ENCODE assay signal across 8 cellular contexts in the genomic region with DNA sequence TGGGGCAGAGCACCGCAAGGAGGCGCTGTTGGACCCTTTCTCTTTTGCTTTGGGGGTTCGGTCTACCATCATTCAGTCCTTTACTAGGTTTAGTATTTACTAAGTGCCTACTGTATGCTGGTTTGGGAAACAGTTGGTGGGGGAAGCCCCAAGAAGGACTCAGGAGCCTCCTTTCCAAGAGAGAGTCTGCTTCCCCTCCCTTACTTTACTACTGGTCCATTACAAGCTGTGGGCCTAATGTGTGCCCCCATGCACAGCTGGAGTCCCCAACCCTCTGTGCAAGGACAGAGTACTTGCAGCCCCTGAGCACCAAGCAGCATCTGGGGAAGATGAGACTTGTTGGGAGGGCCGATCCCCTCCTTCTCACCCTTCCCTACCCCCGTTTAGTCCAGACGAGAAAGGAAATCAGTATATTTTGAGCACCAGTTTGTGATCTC. TPM values are rescaled to one million over a fixed set of nuclear protein-coding genes. Genes with fewer than 3 reads are reported as not detected.
DNase-seq lines count a peak whose midpoint lies in the region; ATAC-seq and TF ChIP-seq lines count a peak whose summit lies in the region.

No MANE protein-coding gene starts in this region.

- peak overlapping the region; percentile 60 to 81 for H3K4me3 ChIP-seq in prostate gland

- H3K36me3 ChIP-seq in prostate gland = no peaks in the 10 kb centered on the region

- TF ChIP-seq POLR2A in prostate gland (IDR thresholded peaks at IDR 0.05) = no peak

- H3K27ac ChIP-seq in foreskin keratinocyte (no peak overlapping the region), prostate gland (peak overlapping the region; percentile 83 to 85)

- H3K4me1 ChIP-seq in foreskin keratinocyte (peaks cover 9% of the 10 kb centered on the region), prostate gland (replicated peaks) (peaks cover 4% of the 10 kb centered on the region)

- peak; percentile 93 for TF ChIP-seq CTCF in foreskin keratinocyte (conservative IDR thresholded peaks at IDR 0.05)
- peak in 3 of 4 experiments; percentile 2 to 90 (median 67) for TF ChIP-seq CTCF in prostate gland (IDR thresholded peaks at IDR 0.05)

- no peaks in the 10 kb centered on the region for H3K27me3 ChIP-seq in foreskin keratinocyte
- H3K27me3 ChIP-seq in prostate gland (replicated peaks; ENCODE audit: insufficient read depth) = no peaks in the 10 kb centered on the region

- no peaks in the 10 kb centered on the region for H3K9me3 ChIP-seq in prostate gland

- peak; percentile 57 for DNase-seq in NCI-H2196 treated with DMSO at 0.1 percent for 48 hours (lab: John Stamatoyannopoulos, UW; ENCODE audit: unreplicated experiment)
- DNase-seq in activated T-cell treated with anti-CD3 and anti-CD28 coated beads, Interleukin-2, amount 50 U/mL, for 1 hour = peak; percentile 92
- DNase-seq in foreskin keratinocyte = peak; percentile 37 to 67
- no peak for DNase-seq in prostate gland (ENCODE audit: low spot score)
- no peak for DNase-seq in NCI-H2081 treated with DMSO at 0.1 percent for 48 hours (lab: John Stamatoyannopoulos, UW)
- no peak for DNase-seq in HPDE6-E6E7 (ENCODE audit: extremely low spot score)

- intact Hi-C loops in prostate gland (cut with DNase I) = loop anchor here (2.0 kb wide), 2 partner anchors 30 to 72 kb away; no protein-coding TSS in a partner anchor

- peak; percentile 12 for ATAC-seq in GM18498 (IDR thresholded peaks at IDR 0.05; ENCODE audit: unreplicated experiment)
- ATAC-seq in HG02610 (IDR thresholded peaks at IDR 0.05; ENCODE audit: unreplicated experiment) = peak; percentile 3
- no peak for ATAC-seq in foreskin keratinocyte

- WGBS in prostate gland = 26% methylated on average over 6 of the region's 6 CpGs

RNA-seq across cellular contexts. Expression of a gene that starts 0.9 kb away (rescaled TPM):
- total RNA-seq in foreskin keratinocyte = 96.0 and 108 TPM in 2 replicates
- polyA plus RNA-seq in foreskin keratinocyte = 111 and 135 TPM in 2 replicates
- total RNA-seq in prostate gland = 10 to 100 TPM; 42.3 to 44.6 TPM

RNA-seq across cellular contexts. Expression of a gene that starts 29.1 kb away (rescaled TPM):
- total RNA-seq in foreskin keratinocyte = 13.0 and 14.1 TPM in 2 replicates
- 21.7 and 23.2 TPM in 2 replicates for polyA plus RNA-seq in foreskin keratinocyte
- 100 to 1,000 TPM in 1 of 2 donors, 10 to 100 TPM in 1; 88.7 to 205 TPM for total RNA-seq in prostate gland

RNA-seq across cellular contexts. Expression of a gene that starts 31.0 kb away (rescaled TPM):
- total RNA-seq in foreskin keratinocyte = not detected in 2 replicates
- polyA plus RNA-seq in foreskin keratinocyte = not detected in 2 replicates
- 1 to 10 TPM in 1 of 2 donors, not detected in 1; 1.4 TPM for total RNA-seq in prostate gland

RNA-seq across cellular contexts. Expression of a gene that starts 37.8 kb away (rescaled TPM):
- total RNA-seq in foreskin keratinocyte = 42.2 and 88.5 TPM in 2 replicates
- 120 and 195 TPM in 2 replicates for polyA plus RNA-seq in foreskin keratinocyte
- 10 to 100 TPM; 35.2 to 44.3 TPM for total RNA-seq in prostate gland

RNA-seq across cellular contexts. Expression of a gene that starts 52.8 kb away (rescaled TPM):
- 4.3 and 6.2 TPM in 2 replicates for total RNA-seq in foreskin keratinocyte
- 3.2 and 5.4 TPM in 2 replicates for polyA plus RNA-seq in foreskin keratinocyte
- total RNA-seq in prostate gland = 10 to 100 TPM; 18.2 to 20.9 TPM

Comparison
In these comparisons a context has a peak if more than half of its experiments do, and no peak if none do; other contexts are left out.
1. DNase-seq: peak in NCI-H2196 treated with DMSO at 0.1 percent for 48 hours (single experiment), activated T-cell treated with anti-CD3 and anti-CD28 coated beads, Interleukin-2, amount 50 U/mL, for 1 hour (single experiment) and foreskin keratinocyte (2 of 2); none in prostate gland (single experiment), NCI-H2081 treated with DMSO at 0.1 percent for 48 hours (single experiment) and HPDE6-E6E7 (single experiment).